Comparison of ENCODE assay signal across 8 cellular contexts in genomic region chr2:68909793-68910674, GRCh38. TPM values are rescaled to one million over a fixed set of nuclear protein-coding genes. Genes with fewer than 3 reads are reported as not detected.
DNase-seq lines count a peak whose midpoint lies in the region; ATAC-seq and TF ChIP-seq lines count a peak whose summit lies in the region.

No MANE protein-coding gene starts in this region.

- no peaks in the 10 kb centered on the region for H3K27me3 ChIP-seq in left lung

- DNase-seq in GDM1 (lab: John Stamatoyannopoulos, UW) (peak; percentile 67), NCI-H2196 treated with DMSO at 0.1 percent for 48 hours (lab: John Stamatoyannopoulos, UW; ENCODE audit: unreplicated experiment) (peak; percentile 4), WTC11 (ENCODE audit: low spot score) (peak; percentile 80), left lung (peak in 1 of 2 donors; percentile 59)
- DNase-seq in central memory CD4-positive, alpha-beta T cell: peak; percentile 38
- peak; percentile 27 for DNase-seq in stimulated activated CD8-positive, alpha-beta memory T cell treated with anti-CD3 and anti-CD28 coated beads, Interleukin-12 subunit alpha, Interleukin-12 subunit beta, amount 100 ng/mL, for 24 hours (ENCODE audit: extremely low read depth)

- H3K27ac Mint-ChIP-seq in WTC11: peak overlapping the region; percentile 85

- TF ChIP-seq CTCF in WTC11 (IDR thresholded peaks at IDR 0.05) (peak; percentile 90), left lung (IDR thresholded peaks at IDR 0.05) (peak; percentile 78 to 87)

- H3K36me3 Mint-ChIP-seq in WTC11: no peaks in the 10 kb centered on the region

- no peaks in the 10 kb centered on the region for H3K9me3 ChIP-seq in left lung

- intact Hi-C loops in left lung (cut with DNase I): loop anchor here in 1 of 2 donors (5.0 to 10.0 kb wide), 2 partner anchors 73 to 165 kb away; no protein-coding TSS in a partner anchor

- H3K4me3 ChIP-seq in left lung: no peak overlapping the region

- no peaks in the 10 kb centered on the region for H3K36me3 ChIP-seq in left lung

- H3K4me3 Mint-ChIP-seq in WTC11: no peak overlapping the region

- H3K27ac ChIP-seq in left lung: no peak overlapping the region

- H3K4me1 ChIP-seq in left lung: peaks cover 10 to 29% of the 10 kb centered on the region in 2 donors

- POLR2A ChIA-PET in WTC11 (lab: Charles Lee): no interaction called here

- peaks cover 7% of the 10 kb centered on the region; the same call in 1 of the 2 replicates for H3K9me3 Mint-ChIP-seq in WTC11

- ATAC-seq in HG03045 (IDR thresholded peaks at IDR 0.05; ENCODE audit: unreplicated experiment) (peak; percentile 48), WTC11 (peak; percentile 63), left lung (peak; percentile 78), HG03039 (IDR thresholded peaks at IDR 0.05; ENCODE audit: unreplicated experiment) (no peak)

- H3K4me1 Mint-ChIP-seq in WTC11: peaks cover 27% of the 10 kb centered on the region

- CTCF ChIA-PET in WTC11 (lab: Charles Lee): interaction anchor here (0.8 to 1.3 kb wide), 4 partner anchors 9 to 187 kb away, joined by 3 to 10 read pairs (median 4); no protein-coding TSS in a partner anchor

- no peaks in the 10 kb centered on the region for H3K27me3 Mint-ChIP-seq in WTC11 (ENCODE audit: low read depth)

TF ChIP-seq in WTC11, 78 proteins besides CTCF, POLR2A, EP300 and RAD21:
- TF ChIP-seq CREM (CRISPR knock-in tag; IDR thresholded peaks at IDR 0.05) (no peak), HMGA2 (CRISPR knock-in tag; IDR thresholded peaks at IDR 0.05) (0 out of 2 replicates have a peak, but pooled peaks have one; percentile 1), ZNF671 (CRISPR knock-in tag; IDR thresholded peaks at IDR 0.05) (no peak), E2F4 (CRISPR knock-in tag; IDR thresholded peaks at IDR 0.05; ENCODE audit: borderline replicate concordance, low read depth) (no peak)

RNA-seq across cellular contexts. Expression of gene BMP10, which starts 38.8 kb away (rescaled TPM):
- not detected in 3 replicates for total RNA-seq in WTC11 (2021)
- total RNA-seq in left lung: not detected

RNA-seq across cellular contexts. Expression of gene GKN2, which starts 42.7 kb away (rescaled TPM):
- not detected in 3 replicates for total RNA-seq in WTC11 (2021)
- 100 to 1,000 TPM; 130 to 181 TPM for total RNA-seq in left lung

Comparison
In these comparisons a context has a peak if more than half of its experiments do, and no peak if none do; other contexts are left out.
1. RNA of gene GKN2, which starts 42.7 kb away (total RNA-seq): 130 to 181 TPM in left lung; not detected in WTC11; every median in the first group is over 100 times any median in the second.